Comparison of ENCODE assay signal across 8 cellular contexts in genomic region chr12:29782285-29782820, GRCh38. TPM values are rescaled to one million over a fixed set of nuclear protein-coding genes. Genes with fewer than 3 reads are reported as not detected.
A peak's percentile ranks its signal among the peaks of the same experiment; 100 is the strongest.
DNase-seq lines count a peak whose midpoint lies in the region; ATAC-seq and TF ChIP-seq lines count a peak whose summit lies in the region.

No MANE protein-coding gene starts in this region.

- H3K9me3 ChIP-seq in ES-I3 (ENCODE audit: control insufficient read depth, insufficient read depth, low read length) (0 out of 2 replicates have a peak, but pooled peaks cover 2% of the 10 kb centered on the region), right atrium auricular region (peaks cover 0 to 4% of the 10 kb centered on the region in 2 donors), Karpas-422 (ENCODE audit: low read length) (no peaks in the 10 kb centered on the region)

- POLR2A ChIA-PET in activated CD4-positive, alpha-beta memory T cell treated with anti-CD3 and anti-CD28 coated beads for 36 hours (lab: Charles Lee) = no interaction called here

- H3K9ac ChIP-seq in ES-I3 (ENCODE audit: low read depth, low read length) (peak overlapping the region; percentile 82), Karpas-422 (ENCODE audit: low read length) (no peak overlapping the region)

- H3K4me1 Mint-ChIP-seq in activated CD4-positive, alpha-beta memory T cell treated with anti-CD3 and anti-CD28 coated beads for 36 hours (ENCODE audit: low read depth) = peaks cover 7% of the 10 kb centered on the region

- peak overlapping the region; percentile 64 to 75 for H3K4me3 ChIP-seq in right atrium auricular region
- no peak overlapping the region for H3K4me3 ChIP-seq in Karpas-422 (ENCODE audit: low read length)

- ATAC-seq in GM21447 (IDR thresholded peaks at IDR 0.05; ENCODE audit: unreplicated experiment) = peak; percentile 68
- ATAC-seq in sciatic nerve = peak; percentile 72

- no peaks in the 10 kb centered on the region for H3K79me2 ChIP-seq in Karpas-422 (ENCODE audit: low read length)

- no peaks in the 10 kb centered on the region for H3K36me3 ChIP-seq in ES-I3 (ENCODE audit: insufficient read depth, low read length)
- no peaks in the 10 kb centered on the region for H3K36me3 ChIP-seq in right atrium auricular region
- H3K36me3 ChIP-seq in Karpas-422 (ENCODE audit: insufficient read depth, low read length) = no peaks in the 10 kb centered on the region

- TF ChIP-seq CTCF in right atrium auricular region (IDR thresholded peaks at IDR 0.05) = no peak

- H3K36me3 Mint-ChIP-seq in activated CD4-positive, alpha-beta memory T cell treated with anti-CD3 and anti-CD28 coated beads for 36 hours = no peaks in the 10 kb centered on the region

- intact Hi-C loops in activated CD4-positive, alpha-beta memory T cell treated with anti-CD3 and anti-CD28 coated beads for 36 hours (cut with micrococcal nuclease) = no loop called here
- intact Hi-C loops in sciatic nerve (cut with DNase I) = no loop called here

- H3K27ac ChIP-seq in right atrium auricular region = peak overlapping the region; percentile 92 to 94
- H3K27ac ChIP-seq in Karpas-422 (ENCODE audit: low read length) = no peak overlapping the region

- CTCF ChIA-PET in activated CD4-positive, alpha-beta memory T cell treated with anti-CD3 and anti-CD28 coated beads for 36 hours (lab: Charles Lee) = no interaction called here

- no peak overlapping the region for H2AFZ ChIP-seq in Karpas-422 (ENCODE audit: low read length)

- H3K27me3 ChIP-seq in right atrium auricular region = no peaks in the 10 kb centered on the region
- no peaks in the 10 kb centered on the region for H3K27me3 ChIP-seq in Karpas-422 (ENCODE audit: low read length)

- H3K27ac Mint-ChIP-seq in activated CD4-positive, alpha-beta memory T cell treated with anti-CD3 and anti-CD28 coated beads for 36 hours = no peak overlapping the region

- H3K4me1 ChIP-seq in ES-I3 (ENCODE audit: insufficient read depth, low read length) = peaks cover 9% of the 10 kb centered on the region; the same call in 1 of the 2 replicates
- peaks cover 0 to 41% of the 10 kb centered on the region in 2 donors for H3K4me1 ChIP-seq in right atrium auricular region
- H3K4me1 ChIP-seq in Karpas-422 (ENCODE audit: low read length) = no peaks in the 10 kb centered on the region

- no peaks in the 10 kb centered on the region for H4K20me1 ChIP-seq in Karpas-422 (ENCODE audit: insufficient read depth, low read depth, low read length)

- H3K9me3 Mint-ChIP-seq in activated CD4-positive, alpha-beta memory T cell treated with anti-CD3 and anti-CD28 coated beads for 36 hours = no peaks in the 10 kb centered on the region

- peaks cover 41% of the 10 kb centered on the region for H3K27me3 Mint-ChIP-seq in activated CD4-positive, alpha-beta memory T cell treated with anti-CD3 and anti-CD28 coated beads for 36 hours

- no peak overlapping the region for H3K4me2 ChIP-seq in Karpas-422 (ENCODE audit: low read depth, low read length, poor library complexity, severe bottlenecking)

- DNase-seq in HPDE6-E6E7 (ENCODE audit: extremely low spot score) (peak; percentile 23), right atrium auricular region (ENCODE audit: low spot score) (peak; percentile 61), sciatic nerve (ENCODE audit: low spot score) (no peak), HuH-7.5 (ENCODE audit: low spot score) (no peak), Karpas-422 (no peak)
- DNase-seq in activated CD4-positive, alpha-beta memory T cell treated with anti-CD3 and anti-CD28 coated beads for 36 hours = peak; percentile 14

- no peaks in the 10 kb centered on the region for H3K9me2 ChIP-seq in Karpas-422 (replicated peaks; ENCODE audit: insufficient read depth, low read length)

- no peak overlapping the region for H3K4me3 Mint-ChIP-seq in activated CD4-positive, alpha-beta memory T cell treated with anti-CD3 and anti-CD28 coated beads for 36 hours

RNA-seq across cellular contexts. Expression of gene TMTC1, which starts 1.4 kb away (rescaled TPM):
- total RNA-seq in activated CD4-positive, alpha-beta memory T cell treated with anti-CD3 and anti-CD28 coated beads for 36 hours = under 1 TPM; 0.15 to 0.17 TPM
- total RNA-seq in right atrium auricular region (10 to 100 TPM; 60.1 to 60.3 TPM), sciatic nerve (164 TPM)
- not detected in 2 replicates for total RNA-seq in Karpas-422 (2014; rRNA removed; shearing (Covaris generic); ENCODE audit: low replicate concordance)

Comparison
In these comparisons a context has a peak if more than half of its experiments do, and no peak if none do; other contexts are left out.
1. DNase-seq: peak in HPDE6-E6E7 (single experiment), activated CD4-positive, alpha-beta memory T cell treated with anti-CD3 and anti-CD28 coated beads for 36 hours (single experiment) and right atrium auricular region (single experiment); none in sciatic nerve (single experiment), HuH-7.5 (single experiment) and Karpas-422 (single experiment).
2. RNA of gene TMTC1, which starts 1.4 kb away (total RNA-seq): 164 TPM in sciatic nerve (single experiment) and 60.1 to 60.3 TPM in right atrium auricular region; 0.15 to 0.17 TPM in activated CD4-positive, alpha-beta memory T cell treated with anti-CD3 and anti-CD28 coated beads for 36 hours and not detected in Karpas-422; every median in the first group is over 10 times any median in the second.